9 cellular contexts compared by ENCODE assay signal in the genomic region with DNA sequence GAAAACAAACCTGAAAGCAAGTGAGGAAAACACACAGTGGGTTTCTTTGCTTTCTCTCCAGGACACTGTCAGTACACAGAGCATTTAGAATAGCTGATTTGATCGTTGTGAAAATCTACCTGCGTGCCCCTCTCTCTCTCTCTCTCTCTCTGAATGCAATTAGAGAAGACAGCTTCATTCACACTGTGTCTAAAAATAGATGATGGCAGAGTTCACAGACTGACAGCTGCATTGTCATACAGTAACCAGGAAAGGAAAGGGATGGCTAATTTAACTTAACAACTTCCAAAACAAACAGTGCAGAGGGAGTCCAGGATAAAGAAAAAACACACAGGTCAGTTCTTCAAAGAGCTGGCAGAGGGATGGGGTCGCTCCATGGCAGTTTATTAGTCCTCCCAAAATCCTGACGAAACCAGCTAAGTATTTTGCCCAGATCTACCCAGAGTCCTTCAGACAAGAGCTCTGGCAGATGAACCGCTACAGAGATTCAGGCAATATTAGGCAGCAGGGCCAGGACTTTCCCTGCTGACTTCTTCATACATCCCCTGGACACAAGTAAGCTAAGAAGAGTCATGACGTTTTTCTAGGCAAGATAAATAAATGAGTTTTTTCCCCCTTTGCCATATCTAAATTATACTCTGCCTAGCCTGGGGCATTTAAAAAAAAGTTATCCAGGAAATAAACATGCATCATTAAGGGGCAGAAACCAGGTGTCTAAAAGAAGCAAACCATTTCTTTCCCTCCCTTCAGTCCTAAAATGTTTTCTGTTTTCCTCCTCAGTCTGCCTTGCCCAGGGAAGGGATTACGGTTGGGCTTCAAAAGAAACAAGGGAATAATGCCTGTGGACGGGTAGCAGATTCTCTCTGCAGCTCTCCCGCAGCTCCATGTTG. TPM values are rescaled to one million over a fixed set of nuclear protein-coding genes. Genes with fewer than 3 reads are reported as not detected.
A peak's percentile ranks its signal among the peaks of the same experiment; 100 is the strongest.
DNase-seq lines count a peak whose midpoint lies in the region; ATAC-seq, FAIRE-seq and TF ChIP-seq lines count a peak whose summit lies in the region.
"Had no signal": no experiment of that assay in that cellular context is flagged by ENCODE, and none has a peak within 500 bp of the region (broad histone marks: within the 10 kb centered on the region; RNA-seq: fewer than 3 reads in every experiment).

No MANE protein-coding gene starts in this region.

- no peak for TF ChIP-seq POLR2A in GM18505 (IDR thresholded peaks at IDR 0.05; ENCODE audit: borderline replicate concordance, extremely low read depth, insufficient read depth, insufficient read length)

- CTCF ChIA-PET in PC-9 (lab: Charles Lee) = interaction anchor here (0.8 to 1.0 kb wide), 3 partner anchors 53 to 75 kb away, joined by 3 to 4 read pairs (median 3); no protein-coding TSS in a partner anchor

- H3K4me1 ChIP-seq in PC-9 (replicated peaks; ENCODE audit: insufficient read depth) = peaks cover 47% of the 10 kb centered on the region

- TF ChIP-seq CTCF in PC-9 (conservative IDR thresholded peaks at IDR 0.05) (no peak), fibroblast of the aortic adventitia (IDR thresholded peaks at IDR 0.05; ENCODE audit: insufficient read depth, low read length) (no peak), D721Med (IDR thresholded peaks at IDR 0.05; ENCODE audit: insufficient read depth, missing control alignments) (no peak)

- 0 out of 2 replicates have a peak overlapping the region, but pooled peaks have one; percentile 3 for H3K27ac ChIP-seq in PC-9

- no peaks in the 10 kb centered on the region for H4K20me1 ChIP-seq in PC-9 (ENCODE audit: insufficient read depth)

- no peaks in the 10 kb centered on the region for H3K27me3 ChIP-seq in PC-9 (ENCODE audit: insufficient read depth, low read depth)

- no peak for FAIRE-seq in D721Med (lab: Jason Lieb, UNC)
- FAIRE-seq: endometrium had no signal

- peak overlapping the region; percentile 8; the same call in 1 of the 2 replicates for H2AFZ ChIP-seq in PC-9

- peak; percentile 44 for DNase-seq in Daoy (ENCODE audit: low read depth)
- peak in 1 of 2 experiments; percentile 74 for DNase-seq in PC-9
- DNase-seq in fibroblast of the aortic adventitia (ENCODE audit: low read depth) = peak; percentile 76
- DNase-seq in pons (ENCODE audit: low spot score) = peak; percentile 25
- no peak for DNase-seq in D721Med (ENCODE audit: insufficient read length, low spot score)
- DNase-seq in stimulated activated naive CD8-positive, alpha-beta T cell treated with anti-CD3 and anti-CD28 coated beads, Interleukin-15, Interleukin-2, amounts not matched to agents 100 U/mL and 50 U/mL, for 24 hours = no peak

- peaks cover 11% of the 10 kb centered on the region for H3F3A ChIP-seq in PC-9 (ENCODE audit: insufficient read depth, low read depth)

- ATAC-seq in HG03135 (IDR thresholded peaks at IDR 0.05; ENCODE audit: unreplicated experiment) = no peak
- ATAC-seq in GM18505 (IDR thresholded peaks at IDR 0.05; ENCODE audit: unreplicated experiment) = no peak
- ATAC-seq in stimulated activated naive CD8-positive, alpha-beta T cell treated with anti-CD3 and anti-CD28 coated beads, Interleukin-15, Interleukin-2, amounts not matched to agents 100 U/mL and 50 U/mL, for 24 hours = no peak

- no peaks in the 10 kb centered on the region for H3K9me2 ChIP-seq in PC-9 (ENCODE audit: insufficient read depth)

- intact Hi-C loops in PC-9 (cut with micrococcal nuclease; ENCODE audit: unreplicated experiment) = loop anchor here (2.0 to 10.0 kb wide), 3 partner anchors 59 to 469 kb away; a partner anchor contains a TSS

- no peaks in the 10 kb centered on the region for H3K79me2 ChIP-seq in PC-9 (ENCODE audit: low read depth)

- H3K4me2 ChIP-seq in PC-9 = peak overlapping the region; percentile 70

- H3K4me3 ChIP-seq in PC-9 = peak overlapping the region; percentile 12; the same call in 1 of the 2 replicates
- H3K4me3 ChIP-seq in fibroblast of the aortic adventitia (ENCODE audit: low read depth, low read length) = peak overlapping the region; percentile 29

- H3K9me3 ChIP-seq in PC-9 (ENCODE audit: insufficient read depth, low read depth) = no peaks in the 10 kb centered on the region

- H3K36me3 ChIP-seq in PC-9 (ENCODE audit: low read depth) = no peaks in the 10 kb centered on the region

- BruUV-seq in PC-9 (replicated peaks; lab: Mats Ljungman, UMichigan) = no TSS peak

- POLR2A ChIA-PET in PC-9 (lab: Charles Lee; ENCODE audit: unreplicated experiment) = interaction anchor here (0.6 to 0.9 kb wide), 2 partner anchors 59 to 428 kb away, joined by 4 to 7 read pairs; a partner anchor contains a TSS

RNA-seq across cellular contexts. Expression of a gene that starts 58.8 kb away (rescaled TPM):
- 47.5 and 51.8 TPM in 2 replicates for total RNA-seq in Daoy (2014; rRNA removed; shearing (Covaris generic))
- 19.8 and 30.5 TPM in 2 replicates for total RNA-seq in PC-9 (2021)
- total RNA-seq in fibroblast of the aortic adventitia (ENCODE audit: low replicate concordance) = 27.3 and 235 TPM in 2 replicates

Comparison
In these comparisons a context has a peak if more than half of its experiments do, and no peak if none do; other contexts are left out.
1. DNase-seq: peak in Daoy (single experiment), fibroblast of the aortic adventitia (single experiment) and pons (single experiment); none in D721Med (single experiment) and stimulated activated naive CD8-positive, alpha-beta T cell treated with anti-CD3 and anti-CD28 coated beads, Interleukin-15, Interleukin-2, amounts not matched to agents 100 U/mL and 50 U/mL, for 24 hours (single experiment).